Comparison of ENCODE assay signal across 8 cellular contexts in genomic region chr9:33076031-33076359, GRCh38. TPM values are rescaled to one million over a fixed set of nuclear protein-coding genes. Genes with fewer than 3 reads are reported as not detected.
DNase-seq lines count a peak whose midpoint lies in the region; ATAC-seq lines count a peak whose summit lies in the region.

No MANE protein-coding gene starts in this region.

- peak overlapping the region; percentile 92 for H3K27ac ChIP-seq in rectal smooth muscle tissue (ENCODE audit: low read depth, low read length)

- no peaks in the 10 kb centered on the region for H3K9me3 Mint-ChIP-seq in activated T-cell treated with anti-CD3 and anti-CD28 coated beads, Interleukin-2, amount 50 U/mL, for 24 hours

- peaks cover 7% of the 10 kb centered on the region for H3K36me3 ChIP-seq in rectal smooth muscle tissue (ENCODE audit: control insufficient read depth, insufficient read depth, low read length)

- H3K36me3 Mint-ChIP-seq in activated T-cell treated with anti-CD3 and anti-CD28 coated beads, Interleukin-2, amount 50 U/mL, for 24 hours (ENCODE audit: low read depth): peaks cover 48% of the 10 kb centered on the region
- H3K36me3 Mint-ChIP-seq in T-helper 17 cell (ENCODE audit: low read depth): peaks cover 2% of the 10 kb centered on the region

- H3K27me3 Mint-ChIP-seq in activated T-cell treated with anti-CD3 and anti-CD28 coated beads, Interleukin-2, amount 50 U/mL, for 24 hours: no peaks in the 10 kb centered on the region
- no peaks in the 10 kb centered on the region for H3K27me3 Mint-ChIP-seq in T-helper 17 cell

- H3K4me1 Mint-ChIP-seq in activated T-cell treated with anti-CD3 and anti-CD28 coated beads, Interleukin-2, amount 50 U/mL, for 24 hours (ENCODE audit: low read depth): peaks cover 52% of the 10 kb centered on the region
- peaks cover 22% of the 10 kb centered on the region for H3K4me1 Mint-ChIP-seq in T-helper 17 cell

- no peaks in the 10 kb centered on the region for H3K27me3 ChIP-seq in rectal smooth muscle tissue (ENCODE audit: control insufficient read depth, insufficient read depth, low read length)

- H3K4me3 Mint-ChIP-seq in activated T-cell treated with anti-CD3 and anti-CD28 coated beads, Interleukin-2, amount 50 U/mL, for 24 hours: peak overlapping the region; percentile 99
- H3K4me3 Mint-ChIP-seq in T-helper 17 cell: peak overlapping the region; percentile 94

- peak; percentile 9 for ATAC-seq in T-helper 17 cell

- H3K9me3 ChIP-seq in T-helper 17 cell (ENCODE audit: control insufficient read depth, low read length, poor library complexity, severe bottlenecking): no peaks in the 10 kb centered on the region

- peaks cover 4% of the 10 kb centered on the region for H3K4me1 ChIP-seq in rectal smooth muscle tissue (ENCODE audit: control insufficient read depth, insufficient read depth, low read length)

- DNase-seq in activated T-cell treated with anti-CD3 and anti-CD28 coated beads, Interleukin-2, amount 50 U/mL, for 24 hours: no peak
- DNase-seq in activated T-cell treated with anti-CD3 and anti-CD28 coated beads, Interleukin-2, amount 50 U/mL, for 48 hours: no peak
- DNase-seq in T-helper 17 cell (no peak), germinal center (ENCODE audit: low spot score) (peak; percentile 10), cerebellar cortex (ENCODE audit: low spot score) (no peak), NCI-H1092 (lab: John Stamatoyannopoulos, UW) (no peak), HK-2 (ENCODE audit: unreplicated experiment) (no peak)

- peak overlapping the region; percentile 66 for H3K4me3 ChIP-seq in rectal smooth muscle tissue (ENCODE audit: low read length)

- H3K9ac ChIP-seq in rectal smooth muscle tissue (ENCODE audit: low read length): peak overlapping the region; percentile 97

- H3K27ac Mint-ChIP-seq in activated T-cell treated with anti-CD3 and anti-CD28 coated beads, Interleukin-2, amount 50 U/mL, for 24 hours: peak overlapping the region; percentile 99
- peak overlapping the region; percentile 99 for H3K27ac Mint-ChIP-seq in T-helper 17 cell

RNA-seq across cellular contexts. Expression of gene SMU1, which starts 0.5 kb away (rescaled TPM):
- 10 to 100 TPM; 20.6 to 21.2 TPM for total RNA-seq in T-helper 17 cell

RNA-seq across cellular contexts. Expression of gene DNAJA1, which starts 50.9 kb away (rescaled TPM):
- total RNA-seq in T-helper 17 cell: 100 to 1,000 TPM; 216 to 292 TPM
